In the genomic region with DNA sequence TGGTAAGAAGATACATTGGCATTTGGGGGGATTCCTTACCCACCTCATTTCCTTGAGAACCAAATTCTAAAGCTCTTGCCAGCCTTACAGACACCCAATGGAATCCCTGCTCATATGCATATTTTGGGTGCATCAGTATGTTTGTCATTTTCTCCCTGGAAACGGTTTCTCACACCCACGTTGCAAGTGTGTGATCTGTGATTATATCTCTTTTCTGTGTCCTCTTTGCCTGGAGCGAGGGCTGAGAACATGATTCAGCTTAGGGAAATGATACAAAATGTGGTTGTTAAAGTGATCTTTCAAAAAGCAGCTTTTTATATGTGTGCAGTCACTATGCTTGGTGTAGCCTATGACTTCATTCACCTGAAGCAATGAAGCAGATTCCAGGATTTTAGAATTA, we compare ENCODE assay signal across 1 cellular context.
TF ChIP-seq lines count a peak whose summit lies in the region.

No MANE protein-coding gene starts in this region.

TF ChIP-seq in HepG2, 621 proteins besides CTCF, POLR2A, EP300 and RAD21 (continued from another document):
- no peak for TF ChIP-seq ZNF441 (CRISPR knock-in tag; IDR thresholded peaks at IDR 0.05; ENCODE audit: borderline replicate concordance)
- no peak for TF ChIP-seq ZNF34 (CRISPR knock-in tag; IDR thresholded peaks at IDR 0.05; ENCODE audit: borderline replicate concordance)
